Comparison of ENCODE assay signal across 8 cellular contexts in genomic region chr7:25093268-25093802, GRCh38. TPM values are rescaled to one million over a fixed set of nuclear protein-coding genes. Genes with fewer than 3 reads are reported as not detected.
A peak's percentile ranks its signal among the peaks of the same experiment; 100 is the strongest.
DNase-seq lines count a peak whose midpoint lies in the region; ATAC-seq and TF ChIP-seq lines count a peak whose summit lies in the region.

No MANE protein-coding gene starts in this region.

- peak; percentile 79 for ATAC-seq in GM21576 (IDR thresholded peaks at IDR 0.05; ENCODE audit: unreplicated experiment)
- peak; percentile 94 for ATAC-seq in Right ventricle myocardium superior (ENCODE audit: poor library complexity)
- peak; percentile 86 for ATAC-seq in aorta (ENCODE audit: low FRiP score)

- no peaks in the 10 kb centered on the region for H3K9me3 ChIP-seq in aorta (ENCODE audit: control insufficient read depth, low read length)

- no peaks in the 10 kb centered on the region for H3K27me3 ChIP-seq in aorta (ENCODE audit: control insufficient read depth in 1 of 2, insufficient read depth in 2 of 2, low read length in 1 of 2)

- H3K27ac ChIP-seq in aorta (ENCODE audit: low read depth in 1 of 2, low read length in 2 of 2), result no peak overlapping the region

- 59 to 66% methylated on average over 3 of the region's 3 CpGs for WGBS in aorta, 2 donors

- H3K4me3 ChIP-seq in LNCaP clone FGC (ENCODE audit: low read depth, low read length), result no peak overlapping the region
- no peak overlapping the region for H3K4me3 ChIP-seq in aorta (ENCODE audit: low read length in 2 of 2)

- no peaks in the 10 kb centered on the region for H3K4me1 ChIP-seq in aorta (ENCODE audit: control insufficient read depth in 1 of 2, insufficient read depth in 2 of 2, low read length in 2 of 2)

- peak; percentile 69 for TF ChIP-seq CTCF in LNCaP clone FGC (IDR thresholded peaks at IDR 0.05; ENCODE audit: control insufficient read depth, extremely low read depth, insufficient read depth)

- DNase-seq in DMS153 treated with DMSO at 0.1 percent for 48 hours (lab: John Stamatoyannopoulos, UW; ENCODE audit: unreplicated experiment), result peak; percentile 32
- DNase-seq in LNCaP clone FGC (ENCODE audit: low read depth), result no peak
- peak; percentile 73 for DNase-seq in SK-N-DZ (ENCODE audit: low spot score)
- peak; percentile 61 for DNase-seq in activated gamma-delta T cell treated with anti-CD3 and anti-CD28 coated beads, Interleukin-2, amount 50 U/mL, for 16 hours (ENCODE audit: low read depth)
- DNase-seq in Right ventricle myocardium superior, result peak; percentile 79
- DNase-seq in pulmonary artery endothelial cell (ENCODE audit: low read depth, low spot score), result peak; percentile 33
- peak; percentile 81 to 90 for DNase-seq in aorta

- H3K36me3 ChIP-seq in aorta (ENCODE audit: control insufficient read depth in 1 of 2, insufficient read depth in 2 of 2, low read length in 1 of 2), result no peaks in the 10 kb centered on the region

- intact Hi-C loops in Right ventricle myocardium superior (cut with DNase I) (loop anchor here (5.0 kb wide), 1 partner anchor 281 kb away; no protein-coding TSS in a partner anchor), aorta (cut with DNase I) (no loop called here)

RNA-seq across cellular contexts. Expression of gene CYCS, which starts 31.7 kb away (rescaled TPM):
- 118 and 123 TPM in 2 replicates for polyA plus RNA-seq in SK-N-DZ (2014; cell fraction: cytosol; rRNA removed)
- polyA plus RNA-seq in SK-N-DZ (2014; cell fraction: nucleus; rRNA removed), result 93.0 and 101 TPM in 2 replicates
- 698 TPM for total RNA-seq in Right ventricle myocardium superior
- 51.4 and 71.7 TPM in 2 replicates for total RNA-seq in pulmonary artery endothelial cell
- total RNA-seq in aorta, result 10 to 100 TPM; 36.3 to 63.8 TPM
- polyA plus RNA-seq in aorta, result 100 to 1,000 TPM in 1 of 2 donors, 10 to 100 TPM in 1; 29.0 to 107 TPM
